12 cellular contexts compared by ENCODE assay signal in genomic region chr6:41439524-41440418, GRCh38.
DNase-seq lines count a peak whose midpoint lies in the region; ATAC-seq lines count a peak whose summit lies in the region.
"Had no signal": no experiment of that assay in that cellular context is flagged by ENCODE, and none has a peak within 500 bp of the region (broad histone marks: within the 10 kb centered on the region; RNA-seq: fewer than 3 reads in every experiment).

No MANE protein-coding gene starts in this region.

- ATAC-seq in GM18520 (IDR thresholded peaks at IDR 0.05; ENCODE audit: unreplicated experiment): no peak
- ATAC-seq: body of pancreas had no signal

- CTCF ChIA-PET in activated CD4-positive, alpha-beta memory T cell treated with anti-CD3 and anti-CD28 coated beads, Interleukin-2, amount 10 ng/mL, durations not matched to agents 7 days and 5 days (lab: Charles Lee): no interaction called here

- H3K36me3 Mint-ChIP-seq in IgD-negative memory B cell: peaks cover 2% of the 10 kb centered on the region
- H3K36me3 Mint-ChIP-seq in activated CD4-positive, alpha-beta memory T cell treated with anti-CD3 and anti-CD28 coated beads, Interleukin-2, amount 10 ng/mL, durations not matched to agents 7 days and 5 days (ENCODE audit: low read depth): no peaks in the 10 kb centered on the region

- peaks cover 7% of the 10 kb centered on the region for H3K27me3 Mint-ChIP-seq in IgD-negative memory B cell
- peaks cover 38% of the 10 kb centered on the region for H3K27me3 Mint-ChIP-seq in activated CD4-positive, alpha-beta memory T cell treated with anti-CD3 and anti-CD28 coated beads, Interleukin-2, amount 10 ng/mL, durations not matched to agents 7 days and 5 days

- POLR2A ChIA-PET in activated CD4-positive, alpha-beta memory T cell treated with anti-CD3 and anti-CD28 coated beads, Interleukin-2, amount 10 ng/mL, durations not matched to agents 7 days and 5 days (lab: Charles Lee): no interaction called here

- peaks cover 20 to 22% (median 22%) of the 10 kb centered on the region in 3 donors for H3K4me1 Mint-ChIP-seq in IgD-negative memory B cell
- peaks cover 39% of the 10 kb centered on the region for H3K4me1 Mint-ChIP-seq in activated CD4-positive, alpha-beta memory T cell treated with anti-CD3 and anti-CD28 coated beads, Interleukin-2, amount 10 ng/mL, durations not matched to agents 7 days and 5 days

- peak overlapping the region; percentile 4 to 86 (median 6) for H3K27ac Mint-ChIP-seq in IgD-negative memory B cell
- H3K27ac Mint-ChIP-seq in activated CD4-positive, alpha-beta memory T cell treated with anti-CD3 and anti-CD28 coated beads, Interleukin-2, amount 10 ng/mL, durations not matched to agents 7 days and 5 days: peak overlapping the region; percentile 48

- peak overlapping the region; percentile 24 to 78 (median 46) for H3K4me3 Mint-ChIP-seq in IgD-negative memory B cell
- no peak overlapping the region for H3K4me3 Mint-ChIP-seq in activated CD4-positive, alpha-beta memory T cell treated with anti-CD3 and anti-CD28 coated beads, Interleukin-2, amount 10 ng/mL, durations not matched to agents 7 days and 5 days

- H3K9me3 Mint-ChIP-seq in IgD-negative memory B cell: no peaks in the 10 kb centered on the region
- H3K9me3 Mint-ChIP-seq in activated CD4-positive, alpha-beta memory T cell treated with anti-CD3 and anti-CD28 coated beads, Interleukin-2, amount 10 ng/mL, durations not matched to agents 7 days and 5 days: no peaks in the 10 kb centered on the region

- peak; percentile 11 for DNase-seq in stimulated activated CD4-positive, alpha-beta T cell treated with anti-CD3 and anti-CD28 coated beads, Interleukin-4, amount 100 ng/mL, for 24 hours
- no peak for DNase-seq in stimulated activated CD4-positive, alpha-beta T cell treated with anti-CD3 and anti-CD28 coated beads, Interleukin-12 subunit alpha, Interleukin-12 subunit beta, amount 100 ng/mL, for 4 hours
- DNase-seq in activated CD4-positive, alpha-beta memory T cell treated with anti-CD3 and anti-CD28 coated beads, Interleukin-2, amount 10 ng/mL, durations not matched to agents 7 days and 5 days: peak; percentile 40
- DNase-seq in pons (ENCODE audit: low spot score): no peak
- DNase-seq in GM03348 (ENCODE audit: low spot score): no peak
- no peak for DNase-seq in NCI-H446 treated with DMSO at 0.1 percent for 48 hours (lab: John Stamatoyannopoulos, UW)
- DNase-seq: body of pancreas; NCI-H446; stimulated activated CD4-positive, alpha-beta T cell treated with anti-CD3 and anti-CD28 coated beads, Interleukin-1b, Interleukin-23, amount 100 ng/mL, for 48 hours; uterus had no signal

Comparison
In these comparisons a context has a peak if more than half of its experiments do, and no peak if none do; other contexts are left out.
1. DNase-seq: peak in stimulated activated CD4-positive, alpha-beta T cell treated with anti-CD3 and anti-CD28 coated beads, Interleukin-4, amount 100 ng/mL, for 24 hours (single experiment) and activated CD4-positive, alpha-beta memory T cell treated with anti-CD3 and anti-CD28 coated beads, Interleukin-2, amount 10 ng/mL, durations not matched to agents 7 days and 5 days (single experiment); none in stimulated activated CD4-positive, alpha-beta T cell treated with anti-CD3 and anti-CD28 coated beads, Interleukin-12 subunit alpha, Interleukin-12 subunit beta, amount 100 ng/mL, for 4 hours (single experiment), pons (single experiment), GM03348 (single experiment) and NCI-H446 treated with DMSO at 0.1 percent for 48 hours (single experiment).